18 cellular contexts compared by ENCODE assay signal in genomic region chr11:114152785-114153184, GRCh38.
A peak's percentile ranks its signal among the peaks of the same experiment; 100 is the strongest.
DNase-seq lines count a peak whose midpoint lies in the region; ATAC-seq, FAIRE-seq and TF ChIP-seq lines count a peak whose summit lies in the region.
"Had no signal": no experiment of that assay in that cellular context is flagged by ENCODE, and none has a peak within 500 bp of the region (broad histone marks: within the 10 kb centered on the region; RNA-seq: fewer than 3 reads in every experiment).

No MANE protein-coding gene starts in this region.

- H3K27ac ChIP-seq in VCaP (peak overlapping the region; percentile 100; the same call in 1 of the 2 replicates), dorsolateral prefrontal cortex (peak overlapping the region in 57 of 59 donors; percentile 10 to 100 (median 100)), gastrocnemius medialis (peak overlapping the region; percentile 94 to 99 (median 96)), transverse colon (peak overlapping the region; percentile 58 to 96 (median 80))
- H3K27ac ChIP-seq: brain microvascular endothelial cell had no signal

- H3K36me3 ChIP-seq in gastrocnemius medialis (peaks cover 0 to 20% of the 10 kb centered on the region in 2 donors), transverse colon (peaks cover 0 to 14% (median 0%) of the 10 kb centered on the region in 4 donors)
- H3K36me3 ChIP-seq: BE2C, brain microvascular endothelial cell, ovary had no signal

- FAIRE-seq in D721Med (lab: Jason Lieb, UNC), result no peak
- FAIRE-seq: G401.6, urothelium cell line had no signal

- H3K27me3 ChIP-seq in dorsolateral prefrontal cortex (no peaks in the 10 kb centered on the region), gastrocnemius medialis (no peaks in the 10 kb centered on the region), transverse colon (no peaks in the 10 kb centered on the region)
- H3K27me3 ChIP-seq: BE2C, ovary had no signal

- ATAC-seq in gastrocnemius medialis (no peak), HG02642 (IDR thresholded peaks at IDR 0.05; ENCODE audit: poor library complexity, unreplicated experiment) (no peak)
- ATAC-seq: T-cell had no signal

- intact Hi-C loops in dorsolateral prefrontal cortex (cut with DNase I) (no loop called here), gastrocnemius medialis (cut with DNase I; ENCODE audit: low total_unique reads) (loop anchor here (1.0 kb wide), 1 partner anchor 28 kb away; no protein-coding TSS in a partner anchor), transverse colon (cut with DNase I; ENCODE audit: low total_unique reads) (no loop called here)

- no peak for TF ChIP-seq POLR2A in gastrocnemius medialis (IDR thresholded peaks at IDR 0.05)
- no peak for TF ChIP-seq POLR2A in transverse colon (IDR thresholded peaks at IDR 0.05)

- no peak for TF ChIP-seq EP300 in transverse colon (IDR thresholded peaks at IDR 0.05; ENCODE audit: low read depth)

- in situ Hi-C loops in gastrocnemius medialis (cut with MboI; ENCODE audit: low sequenced_read_pairs in 4 of 4), result no loop called here
- in situ Hi-C loops in transverse colon (cut with MboI; ENCODE audit: low pct_ligation_motif_present in 1 of 4, low pct_unique_long_range_greater_than_20kb in 1 of 4, low sequenced_read_pairs in 3 of 4), result no loop called here

- no peak for DNase-seq in dorsolateral prefrontal cortex
- DNase-seq in gastrocnemius medialis, result no peak
- DNase-seq in transverse colon, result no peak
- no peak for DNase-seq in D721Med (ENCODE audit: insufficient read length, low spot score)
- DNase-seq in NOMO-1 (lab: John Stamatoyannopoulos, UW; ENCODE audit: unreplicated experiment in 2 of 2), result no peak
- DNase-seq: activated CD4-positive, alpha-beta T cell treated with anti-CD3 and anti-CD28 coated beads, Interleukin-2, amount 50 U/mL, for 48 hours; BE2C; brain microvascular endothelial cell; H9; NCI-H1694 treated with DMSO at 0.1 percent for 48 hours; NCI-H226; NK-92 treated with Interleukin-12 subunit alpha and Interleukin-12 subunit beta, amount 100 ng/mL, for 24 hours; ovary; T-cell had no signal

- H3K9me3 ChIP-seq in gastrocnemius medialis (no peaks in the 10 kb centered on the region), transverse colon (no peaks in the 10 kb centered on the region)
- H3K9me3 ChIP-seq: BE2C, ovary had no signal

- H3K4me1 ChIP-seq in gastrocnemius medialis (peaks cover 93 to 96% of the 10 kb centered on the region in 2 donors), transverse colon (peaks cover 49 to 81% (median 63%) of the 10 kb centered on the region in 4 donors)
- H3K4me1 ChIP-seq: BE2C had no signal

- 73 to 77% methylated on average over 1 to 2 of the region's 2 CpGs for WGBS in transverse colon (ENCODE audit: low coverage in 1 of 2), 2 donors

- H3K4me3 ChIP-seq in dorsolateral prefrontal cortex (no peak overlapping the region), gastrocnemius medialis (no peak overlapping the region), transverse colon (no peak overlapping the region)
- H3K4me3 ChIP-seq: ovary had no signal

- TF ChIP-seq CTCF in VCaP (conservative IDR thresholded peaks at IDR 0.05) (no peak), dorsolateral prefrontal cortex (IDR thresholded peaks at IDR 0.05 in 54 of 56, conservative IDR thresholded peaks at IDR 0.05 in 2 of 56; ENCODE audit: low read depth in 1 of 56, partially characterized antibody in 56 of 56) (no peak), gastrocnemius medialis (IDR thresholded peaks at IDR 0.05 in 4 of 5, conservative IDR thresholded peaks at IDR 0.05 in 1 of 5) (no peak), transverse colon (IDR thresholded peaks at IDR 0.05) (no peak), D721Med (IDR thresholded peaks at IDR 0.05; ENCODE audit: insufficient read depth, missing control alignments) (no peak)
